In the genomic region with DNA sequence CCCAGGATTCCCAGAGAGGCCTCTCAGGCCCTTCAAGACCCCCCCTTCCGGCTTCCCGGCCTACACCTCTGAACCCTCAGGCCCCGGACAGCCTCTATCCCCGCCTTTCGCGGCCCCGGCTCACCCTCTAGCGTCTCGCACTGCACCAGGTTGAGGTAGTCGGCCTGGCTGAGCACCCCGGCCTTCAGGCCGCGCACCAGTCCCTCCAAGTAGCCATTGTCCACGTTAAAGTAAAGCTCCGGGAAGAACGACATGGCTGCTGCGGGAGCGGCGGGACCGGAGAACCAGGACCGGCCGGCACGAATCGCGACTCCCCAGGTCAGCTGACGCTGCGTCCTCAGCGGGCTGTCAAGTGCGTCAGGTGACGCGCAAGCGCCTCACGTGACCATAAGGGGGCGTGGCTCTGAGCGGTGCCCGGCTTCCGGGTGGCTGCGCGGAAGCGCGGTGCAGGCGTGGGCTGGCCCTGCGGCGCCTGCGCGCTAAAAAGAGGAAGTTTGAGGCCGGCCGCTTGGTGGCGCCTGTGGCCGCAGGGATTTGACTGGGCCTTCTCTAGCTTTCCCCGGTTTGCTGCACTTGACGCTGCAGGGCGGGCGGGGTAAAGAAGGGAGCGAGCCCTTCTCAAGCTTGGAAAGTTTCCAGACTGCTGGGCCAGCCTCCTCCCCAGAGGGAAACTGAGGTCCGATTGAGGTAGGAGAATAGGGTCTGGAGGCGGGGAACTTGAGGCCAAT, we compare ENCODE assay signal across 1 cellular context.
A peak's percentile ranks its signal among the peaks of the same experiment; 100 is the strongest.
TF ChIP-seq lines count a peak whose summit lies in the region.

Gene ATP6V0D1 (minus strand): TSS at position 325 of the 728 bp plus-strand sequence. CDS start 71 bp downstream, at position 254.

TF ChIP-seq in K562, 482 proteins besides CTCF, POLR2A, EP300 and RAD21 (continued from another document and continues in another):
- TF ChIP-seq, protein P1, sequence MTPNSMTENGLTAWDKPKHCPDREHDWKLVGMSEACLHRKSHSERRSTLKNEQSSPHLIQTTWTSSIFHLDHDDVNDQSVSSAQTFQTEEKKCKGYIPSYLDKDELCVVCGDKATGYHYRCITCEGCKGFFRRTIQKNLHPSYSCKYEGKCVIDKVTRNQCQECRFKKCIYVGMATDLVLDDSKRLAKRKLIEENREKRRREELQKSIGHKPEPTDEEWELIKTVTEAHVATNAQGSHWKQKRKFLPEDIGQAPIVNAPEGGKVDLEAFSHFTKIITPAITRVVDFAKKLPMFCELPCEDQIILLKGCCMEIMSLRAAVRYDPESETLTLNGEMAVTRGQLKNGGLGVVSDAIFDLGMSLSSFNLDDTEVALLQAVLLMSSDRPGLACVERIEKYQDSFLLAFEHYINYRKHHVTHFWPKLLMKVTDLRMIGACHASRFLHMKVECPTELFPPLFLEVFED (CRISPR knock-in tag; conservative IDR thresholded peaks at IDR 0.05) = 0 out of 2 replicates have a peak, but pooled peaks have one; percentile 60
- TF ChIP-seq TGIF2 (CRISPR knock-in tag; IDR thresholded peaks at IDR 0.05) (peak; percentile 99; the same call in 1 of the 2 replicates), XRCC4 (IDR thresholded peaks at IDR 0.05; ENCODE audit: extremely low read depth, insufficient read depth, insufficient read length) (no peak), DACH1 (IDR thresholded peaks at IDR 0.05; ENCODE audit: partially characterized antibody) (peak; percentile 91), ATF2 (CRISPR knock-in tag; IDR thresholded peaks at IDR 0.05) (no peak), GABPB1 (CRISPR knock-in tag; IDR thresholded peaks at IDR 0.05) (peak; percentile 84), ERF (CRISPR knock-in tag; IDR thresholded peaks at IDR 0.05) (0 out of 2 replicates have a peak, but pooled peaks have one; percentile 17), MAZ (CRISPR knock-in tag; conservative IDR thresholded peaks at IDR 0.05 in 1 of 2, IDR thresholded peaks at IDR 0.05 in 1 of 2) (peak; percentile 89 to 98), ZKSCAN1 (IDR thresholded peaks at IDR 0.05; ENCODE audit: low read depth, low read length) (peak; percentile 56; the same call in 1 of the 2 replicates), ETV5 (CRISPR knock-in tag; IDR thresholded peaks at IDR 0.05; ENCODE audit: low read depth) (peak; percentile 67; the same call in 1 of the 2 replicates), E2F6 (IDR thresholded peaks at IDR 0.05; ENCODE audit: borderline replicate concordance in 1 of 2, extremely low read depth in 1 of 2, insufficient read depth in 1 of 2, insufficient read length in 1 of 2, low read depth in 1 of 2, low read length in 1 of 2, poor library complexity in 1 of 2, severe bottlenecking in 1 of 2) (peak in 1 of 2 experiments; percentile 60), ZNF263 (CRISPR knock-in tag; IDR thresholded peaks at IDR 0.05; ENCODE audit: borderline replicate concordance) (peak; percentile 61), TAF9B (IDR thresholded peaks at IDR 0.05; ENCODE audit: partially characterized antibody) (peak; percentile 78), ZFP30 (CRISPR knock-in tag; IDR thresholded peaks at IDR 0.05; ENCODE audit: borderline replicate concordance) (no peak), ZMIZ1 (IDR thresholded peaks at IDR 0.05; ENCODE audit: low read depth in 2 of 2, low read length in 2 of 2) (peak in 1 of 2 experiments; percentile 34; a peak in 1 of 4 replicates), TAF7 (tag; IDR thresholded peaks at IDR 0.05) (0 out of 2 replicates have a peak, but pooled peaks have one; percentile 27), SP1 (CRISPR knock-in tag; IDR thresholded peaks at IDR 0.05) (peak; percentile 99), MLX (CRISPR knock-in tag; conservative IDR thresholded peaks at IDR 0.05) (no peak), ASH1L (IDR thresholded peaks at IDR 0.05; ENCODE audit: borderline replicate concordance, low read depth, partially characterized antibody) (no peak), ZNF217 (CRISPR knock-in tag; IDR thresholded peaks at IDR 0.05) (no peak), ZBTB40 (IDR thresholded peaks at IDR 0.05) (peak; percentile 67), ZBTB40 (CRISPR knock-in tag; IDR thresholded peaks at IDR 0.05) (no peak), NR2F6 (CRISPR knock-in tag; IDR thresholded peaks at IDR 0.05) (no peak), TAL1 (IDR thresholded peaks at IDR 0.05) (0 out of 2 replicates have a peak, but pooled peaks have one; percentile 4), NR1H2 (CRISPR knock-in tag; IDR thresholded peaks at IDR 0.05) (0 out of 2 replicates have a peak, but pooled peaks have one; percentile 19), TAF1 (IDR thresholded peaks at IDR 0.05; ENCODE audit: control insufficient read depth, extremely low read depth, insufficient read depth, low read length, severe bottlenecking) (peak; percentile 69)
- TF ChIP-seq, protein P2, sequence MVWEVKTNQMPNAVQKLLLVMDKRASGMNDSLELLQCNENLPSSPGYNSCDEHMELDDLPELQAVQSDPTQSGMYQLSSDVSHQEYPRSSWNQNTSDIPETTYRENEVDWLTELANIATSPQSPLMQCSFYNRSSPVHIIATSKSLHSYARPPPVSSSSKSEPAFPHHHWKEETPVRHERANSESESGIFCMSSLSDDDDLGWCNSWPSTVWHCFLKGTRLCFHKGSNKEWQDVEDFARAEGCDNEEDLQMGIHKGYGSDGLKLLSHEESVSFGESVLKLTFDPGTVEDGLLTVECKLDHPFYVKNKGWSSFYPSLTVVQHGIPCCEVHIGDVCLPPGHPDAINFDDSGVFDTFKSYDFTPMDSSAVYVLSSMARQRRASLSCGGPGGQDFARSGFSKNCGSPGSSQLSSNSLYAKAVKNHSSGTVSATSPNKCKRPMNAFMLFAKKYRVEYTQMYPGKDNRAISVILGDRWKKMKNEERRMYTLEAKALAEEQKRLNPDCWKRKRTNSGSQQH (CRISPR knock-in tag; IDR thresholded peaks at IDR 0.05) = peak; percentile 64; the same call in 1 of the 2 replicates
- TF ChIP-seq, protein P3, sequence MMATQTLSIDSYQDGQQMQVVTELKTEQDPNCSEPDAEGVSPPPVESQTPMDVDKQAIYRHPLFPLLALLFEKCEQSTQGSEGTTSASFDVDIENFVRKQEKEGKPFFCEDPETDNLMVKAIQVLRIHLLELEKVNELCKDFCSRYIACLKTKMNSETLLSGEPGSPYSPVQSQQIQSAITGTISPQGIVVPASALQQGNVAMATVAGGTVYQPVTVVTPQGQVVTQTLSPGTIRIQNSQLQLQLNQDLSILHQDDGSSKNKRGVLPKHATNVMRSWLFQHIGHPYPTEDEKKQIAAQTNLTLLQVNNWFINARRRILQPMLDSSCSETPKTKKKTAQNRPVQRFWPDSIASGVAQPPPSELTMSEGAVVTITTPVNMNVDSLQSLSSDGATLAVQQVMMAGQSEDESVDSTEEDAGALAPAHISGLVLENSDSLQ (IDR thresholded peaks at IDR 0.05) = peak; percentile 89
- TF ChIP-seq, protein P4, sequence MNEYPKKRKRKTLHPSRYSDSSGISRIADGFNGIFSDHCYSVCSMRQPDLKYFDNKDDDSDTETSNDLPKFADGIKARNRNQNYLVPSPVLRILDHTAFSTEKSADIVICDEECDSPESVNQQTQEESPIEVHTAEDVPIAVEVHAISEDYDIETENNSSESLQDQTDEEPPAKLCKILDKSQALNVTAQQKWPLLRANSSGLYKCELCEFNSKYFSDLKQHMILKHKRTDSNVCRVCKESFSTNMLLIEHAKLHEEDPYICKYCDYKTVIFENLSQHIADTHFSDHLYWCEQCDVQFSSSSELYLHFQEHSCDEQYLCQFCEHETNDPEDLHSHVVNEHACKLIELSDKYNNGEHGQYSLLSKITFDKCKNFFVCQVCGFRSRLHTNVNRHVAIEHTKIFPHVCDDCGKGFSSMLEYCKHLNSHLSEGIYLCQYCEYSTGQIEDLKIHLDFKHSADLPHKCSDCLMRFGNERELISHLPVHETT (CRISPR knock-in tag; conservative IDR thresholded peaks at IDR 0.05 in 1 of 2, IDR thresholded peaks at IDR 0.05 in 1 of 2) = peak in 1 of 2 experiments; percentile 93; a peak in 2 of 4 replicates
